9 cellular contexts compared by ENCODE assay signal in genomic region chr1:204348722-204349121, GRCh38. TPM values are rescaled to one million over a fixed set of nuclear protein-coding genes. Genes with fewer than 3 reads are reported as not detected.
A peak's percentile ranks its signal among the peaks of the same experiment; 100 is the strongest.
DNase-seq lines count a peak whose midpoint lies in the region; ATAC-seq and TF ChIP-seq lines count a peak whose summit lies in the region.
"Had no signal": no experiment of that assay in that cellular context is flagged by ENCODE, and none has a peak within 500 bp of the region (broad histone marks: within the 10 kb centered on the region; RNA-seq: fewer than 3 reads in every experiment).

No MANE protein-coding gene starts in this region.

- TF ChIP-seq POLR2A in esophagus squamous epithelium (IDR thresholded peaks at IDR 0.05): no peak

- peaks cover 4 to 34% (median 7%) of the 10 kb centered on the region in 3 donors for H3K4me1 ChIP-seq in esophagus squamous epithelium
- H3K4me1 ChIP-seq in muscle layer of duodenum (ENCODE audit: control insufficient read depth in 1 of 2, insufficient read depth in 2 of 2, low read length in 2 of 2): peaks cover 4 to 7% of the 10 kb centered on the region in 2 donors

- whole genome bisulfite sequencing in esophagus squamous epithelium, 2 donors: 33 to 34% methylated on average over 3 to 5 of the region's 6 CpGs

- no peak overlapping the region for H3K4me3 ChIP-seq in esophagus squamous epithelium
- H3K4me3 ChIP-seq in muscle layer of duodenum (ENCODE audit: low read depth in 1 of 2, low read length in 2 of 2): no peak overlapping the region

- DNase-seq in M059J (ENCODE audit: low read depth) (peak; percentile 57), esophagus squamous epithelium (lab: John Stamatoyannopoulos, UW) (no peak), NCI-H2107 (lab: John Stamatoyannopoulos, UW) (no peak), NCI-H345 (lab: John Stamatoyannopoulos, UW) (no peak)

- ATAC-seq in GM21423 (IDR thresholded peaks at IDR 0.05; ENCODE audit: unreplicated experiment): no peak
- ATAC-seq in GM18519 (IDR thresholded peaks at IDR 0.05; ENCODE audit: low FRiP score, unreplicated experiment): no peak

- intact Hi-C loops in esophagus squamous epithelium (cut with DNase I): no loop called here

- H3K27me3 ChIP-seq in esophagus squamous epithelium (no peaks in the 10 kb centered on the region), muscle layer of duodenum (ENCODE audit: low read depth, low read length) (no peaks in the 10 kb centered on the region)

- H3K9me3 ChIP-seq in esophagus squamous epithelium (no peaks in the 10 kb centered on the region), muscle layer of duodenum (ENCODE audit: control insufficient read depth in 1 of 2, low read length in 2 of 2) (no peaks in the 10 kb centered on the region)
- H3K9me3 ChIP-seq: neutrophil had no signal

- H3K36me3 ChIP-seq in esophagus squamous epithelium (no peaks in the 10 kb centered on the region), muscle layer of duodenum (ENCODE audit: control insufficient read depth in 1 of 2, insufficient read depth in 2 of 2, low read length in 2 of 2) (no peaks in the 10 kb centered on the region)
- H3K36me3 ChIP-seq: neutrophil had no signal

- H3K27ac ChIP-seq in 22Rv1 (peak overlapping the region; percentile 39), esophagus squamous epithelium (peak overlapping the region in 3 of 4 donors; percentile 31 to 64 (median 38)), muscle layer of duodenum (ENCODE audit: low read length) (peak overlapping the region; percentile 67)
- H3K27ac ChIP-seq: neutrophil had no signal

- TF ChIP-seq CTCF in 22Rv1 (IDR thresholded peaks at IDR 0.05): no peak
- no peak for TF ChIP-seq CTCF in esophagus squamous epithelium (IDR thresholded peaks at IDR 0.05)

RNA-seq across cellular contexts. Expression of gene PLEKHA6, which starts 11.0 kb away (rescaled TPM):
- total RNA-seq in M059J (2014; rRNA removed; shearing (Covaris generic)): 1.6 and 4.9 TPM in 2 replicates
- 10 to 100 TPM in 3 of 4 donors, 1 to 10 TPM in 1; 7.4 to 40.6 (median 18.3) TPM for total RNA-seq in esophagus squamous epithelium
